Comparison of ENCODE assay signal across 1 cellular context in genomic region chr3:122767690-122768372, GRCh38.
TF ChIP-seq lines count a peak whose summit lies in the region.

No MANE protein-coding gene starts in this region.

TF ChIP-seq in WTC11, 78 proteins besides CTCF, POLR2A, EP300 and RAD21 (continued from another document):
- TF ChIP-seq, protein P1, sequence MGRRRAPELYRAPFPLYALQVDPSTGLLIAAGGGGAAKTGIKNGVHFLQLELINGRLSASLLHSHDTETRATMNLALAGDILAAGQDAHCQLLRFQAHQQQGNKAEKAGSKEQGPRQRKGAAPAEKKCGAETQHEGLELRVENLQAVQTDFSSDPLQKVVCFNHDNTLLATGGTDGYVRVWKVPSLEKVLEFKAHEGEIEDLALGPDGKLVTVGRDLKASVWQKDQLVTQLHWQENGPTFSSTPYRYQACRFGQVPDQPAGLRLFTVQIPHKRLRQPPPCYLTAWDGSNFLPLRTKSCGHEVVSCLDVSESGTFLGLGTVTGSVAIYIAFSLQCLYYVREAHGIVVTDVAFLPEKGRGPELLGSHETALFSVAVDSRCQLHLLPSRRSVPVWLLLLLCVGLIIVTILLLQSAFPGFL (CRISPR knock-in tag; IDR thresholded peaks at IDR 0.05; ENCODE audit: borderline replicate concordance), result no peak
- TF ChIP-seq, protein P2, sequence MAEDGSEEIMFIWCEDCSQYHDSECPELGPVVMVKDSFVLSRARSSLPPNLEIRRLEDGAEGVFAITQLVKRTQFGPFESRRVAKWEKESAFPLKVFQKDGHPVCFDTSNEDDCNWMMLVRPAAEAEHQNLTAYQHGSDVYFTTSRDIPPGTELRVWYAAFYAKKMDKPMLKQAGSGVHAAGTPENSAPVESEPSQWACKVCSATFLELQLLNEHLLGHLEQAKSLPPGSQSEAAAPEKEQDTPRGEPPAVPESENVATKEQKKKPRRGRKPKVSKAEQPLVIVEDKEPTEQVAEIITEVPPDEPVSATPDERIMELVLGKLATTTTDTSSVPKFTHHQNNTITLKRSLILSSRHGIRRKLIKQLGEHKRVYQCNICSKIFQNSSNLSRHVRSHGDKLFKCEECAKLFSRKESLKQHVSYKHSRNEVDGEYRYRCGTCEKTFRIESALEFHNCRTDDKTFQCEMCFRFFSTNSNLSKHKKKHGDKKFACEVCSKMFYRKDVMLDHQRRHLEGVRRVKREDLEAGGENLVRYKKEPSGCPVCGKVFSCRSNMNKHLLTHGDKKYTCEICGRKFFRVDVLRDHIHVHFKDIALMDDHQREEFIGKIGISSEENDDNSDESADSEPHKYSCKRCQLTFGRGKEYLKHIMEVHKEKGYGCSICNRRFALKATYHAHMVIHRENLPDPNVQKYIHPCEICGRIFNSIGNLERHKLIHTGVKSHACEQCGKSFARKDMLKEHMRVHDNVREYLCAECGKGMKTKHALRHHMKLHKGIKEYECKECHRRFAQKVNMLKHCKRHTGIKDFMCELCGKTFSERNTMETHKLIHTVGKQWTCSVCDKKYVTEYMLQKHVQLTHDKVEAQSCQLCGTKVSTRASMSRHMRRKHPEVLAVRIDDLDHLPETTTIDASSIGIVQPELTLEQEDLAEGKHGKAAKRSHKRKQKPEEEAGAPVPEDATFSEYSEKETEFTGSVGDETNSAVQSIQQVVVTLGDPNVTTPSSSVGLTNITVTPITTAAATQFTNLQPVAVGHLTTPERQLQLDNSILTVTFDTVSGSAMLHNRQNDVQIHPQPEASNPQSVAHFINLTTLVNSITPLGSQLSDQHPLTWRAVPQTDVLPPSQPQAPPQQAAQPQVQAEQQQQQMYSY (CRISPR knock-in tag; IDR thresholded peaks at IDR 0.05), result no peak
- TF ChIP-seq SP1 (CRISPR knock-in tag; conservative IDR thresholded peaks at IDR 0.05), result no peak
- no peak for TF ChIP-seq SMAD4 (CRISPR knock-in tag; IDR thresholded peaks at IDR 0.05)
- TF ChIP-seq NFYB (CRISPR knock-in tag; conservative IDR thresholded peaks at IDR 0.05; ENCODE audit: low read depth), result no peak
- TF ChIP-seq, protein P3, sequence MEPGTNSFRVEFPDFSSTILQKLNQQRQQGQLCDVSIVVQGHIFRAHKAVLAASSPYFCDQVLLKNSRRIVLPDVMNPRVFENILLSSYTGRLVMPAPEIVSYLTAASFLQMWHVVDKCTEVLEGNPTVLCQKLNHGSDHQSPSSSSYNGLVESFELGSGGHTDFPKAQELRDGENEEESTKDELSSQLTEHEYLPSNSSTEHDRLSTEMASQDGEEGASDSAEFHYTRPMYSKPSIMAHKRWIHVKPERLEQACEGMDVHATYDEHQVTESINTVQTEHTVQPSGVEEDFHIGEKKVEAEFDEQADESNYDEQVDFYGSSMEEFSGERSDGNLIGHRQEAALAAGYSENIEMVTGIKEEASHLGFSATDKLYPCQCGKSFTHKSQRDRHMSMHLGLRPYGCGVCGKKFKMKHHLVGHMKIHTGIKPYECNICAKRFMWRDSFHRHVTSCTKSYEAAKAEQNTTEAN (CRISPR knock-in tag; IDR thresholded peaks at IDR 0.05), result no peak
- TF ChIP-seq, protein P4, sequence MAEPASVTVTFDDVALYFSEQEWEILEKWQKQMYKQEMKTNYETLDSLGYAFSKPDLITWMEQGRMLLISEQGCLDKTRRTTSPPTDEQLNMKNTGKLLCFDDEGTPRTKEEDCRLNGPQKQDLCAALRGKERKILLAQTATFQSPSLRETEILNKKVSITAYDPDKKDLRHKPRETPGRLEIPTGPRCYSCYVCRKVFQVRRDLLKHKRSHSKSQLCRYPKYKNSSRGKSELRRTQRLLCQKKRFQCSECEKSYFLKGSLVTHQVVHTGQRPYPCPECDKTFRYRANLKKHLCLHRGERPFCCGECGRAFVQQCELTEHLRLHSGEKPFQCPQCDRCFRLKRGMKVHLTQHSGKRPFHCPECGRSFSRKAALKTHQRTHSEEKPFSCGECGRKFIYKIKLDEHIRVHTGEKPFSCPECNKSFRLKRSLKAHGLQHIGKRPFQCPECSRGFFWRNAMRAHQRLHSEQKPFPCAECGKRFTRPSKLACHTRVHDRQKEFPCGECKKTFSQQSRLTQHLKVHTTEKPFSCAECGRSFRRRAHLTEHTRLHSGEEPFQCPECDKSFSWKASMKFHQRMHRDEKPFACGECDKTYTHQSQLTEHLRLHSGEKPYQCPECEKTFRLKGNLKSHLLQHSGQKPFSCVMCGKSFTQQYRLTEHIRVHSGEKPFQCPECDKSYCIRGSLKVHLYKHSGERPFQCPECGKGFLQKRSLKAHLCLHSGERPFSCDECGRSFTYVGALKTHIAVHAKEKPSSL (CRISPR knock-in tag; conservative IDR thresholded peaks at IDR 0.05), result no peak
- TF ChIP-seq, protein P5, sequence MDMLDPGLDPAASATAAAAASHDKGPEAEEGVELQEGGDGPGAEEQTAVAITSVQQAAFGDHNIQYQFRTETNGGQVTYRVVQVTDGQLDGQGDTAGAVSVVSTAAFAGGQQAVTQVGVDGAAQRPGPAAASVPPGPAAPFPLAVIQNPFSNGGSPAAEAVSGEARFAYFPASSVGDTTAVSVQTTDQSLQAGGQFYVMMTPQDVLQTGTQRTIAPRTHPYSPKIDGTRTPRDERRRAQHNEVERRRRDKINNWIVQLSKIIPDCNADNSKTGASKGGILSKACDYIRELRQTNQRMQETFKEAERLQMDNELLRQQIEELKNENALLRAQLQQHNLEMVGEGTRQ (CRISPR knock-in tag; IDR thresholded peaks at IDR 0.05), result no peak
TF ChIP-seq in WTC11: peak in this region for 0.
